10 cellular contexts compared by ENCODE assay signal in genomic region chr22:42396621-42397331, GRCh38. TPM values are rescaled to one million over a fixed set of nuclear protein-coding genes. Genes with fewer than 3 reads are reported as not detected.
DNase-seq lines count a peak whose midpoint lies in the region; ATAC-seq and TF ChIP-seq lines count a peak whose summit lies in the region.
"Had no signal": no experiment of that assay in that cellular context is flagged by ENCODE, and none has a peak within 500 bp of the region (broad histone marks: within the 10 kb centered on the region; RNA-seq: fewer than 3 reads in every experiment).

No MANE protein-coding gene starts in this region.

- POLR2A ChIA-PET in activated CD4-positive, alpha-beta T cell treated with anti-CD3 and anti-CD28 coated beads for 36 hours (lab: Charles Lee) = no interaction called here
- POLR2A ChIA-PET in CD4-positive, alpha-beta memory T cell (lab: Charles Lee; ENCODE audit: partially characterized antibody) = no interaction called here

- no peak overlapping the region for H3K27ac Mint-ChIP-seq in activated CD4-positive, alpha-beta T cell treated with anti-CD3 and anti-CD28 coated beads for 36 hours
- peak overlapping the region in 1 of 7 donors; percentile 15 for H3K27ac Mint-ChIP-seq in CD4-positive, alpha-beta memory T cell
- no peak overlapping the region for H3K27ac Mint-ChIP-seq in chondrocyte (ENCODE audit: unreplicated experiment)

- H3K9me3 ChIP-seq in Peyer's patch = no peaks in the 10 kb centered on the region
- H3K9me3 ChIP-seq in heart right ventricle = no peaks in the 10 kb centered on the region
- no peaks in the 10 kb centered on the region for H3K9me3 ChIP-seq in thoracic aorta
- H3K9me3 ChIP-seq in CD4-positive, alpha-beta memory T cell (ENCODE audit: control insufficient read depth in 1 of 2, low read length in 2 of 2) = no peaks in the 10 kb centered on the region

- 58 to 71% methylated on average over 24 of the region's 24 CpGs for WGBS in heart right ventricle, 2 donors

- peaks cover 0 to 14% (median 4%) of the 10 kb centered on the region in 4 donors for H3K4me1 ChIP-seq in Peyer's patch
- peaks cover 0 to 30% (median 0%) of the 10 kb centered on the region in 9 donors for H3K4me1 ChIP-seq in heart right ventricle
- H3K4me1 ChIP-seq in thoracic aorta (ENCODE audit: control insufficient read depth in 1 of 2, low read depth in 2 of 2) = no peaks in the 10 kb centered on the region
- H3K4me1 ChIP-seq in CD4-positive, alpha-beta memory T cell (ENCODE audit: insufficient read depth, low read length) = peaks cover 8% of the 10 kb centered on the region

- no peaks in the 10 kb centered on the region for H3K36me3 ChIP-seq in Peyer's patch
- no peaks in the 10 kb centered on the region for H3K36me3 ChIP-seq in heart right ventricle
- H3K36me3 ChIP-seq in thoracic aorta = no peaks in the 10 kb centered on the region
- no peaks in the 10 kb centered on the region for H3K36me3 ChIP-seq in CD4-positive, alpha-beta memory T cell (ENCODE audit: insufficient read depth, low read length)

- H3K4me3 Mint-ChIP-seq in activated CD4-positive, alpha-beta T cell treated with anti-CD3 and anti-CD28 coated beads for 36 hours = no peak overlapping the region
- peak overlapping the region in 3 of 8 donors; percentile 14 to 51 (median 46) for H3K4me3 Mint-ChIP-seq in CD4-positive, alpha-beta memory T cell
- no peak overlapping the region for H3K4me3 Mint-ChIP-seq in chondrocyte (ENCODE audit: unreplicated experiment)

- no peak for TF ChIP-seq POLR2A in Peyer's patch (IDR thresholded peaks at IDR 0.05)

- H3K4me3 ChIP-seq in Peyer's patch = peak overlapping the region in 2 of 4 donors; percentile 16 to 39
- no peak overlapping the region for H3K4me3 ChIP-seq in heart right ventricle
- H3K4me3 ChIP-seq in thoracic aorta = peak overlapping the region; percentile 25
- H3K4me3 ChIP-seq in CD4-positive, alpha-beta memory T cell (ENCODE audit: low read length in 2 of 2) = no peak overlapping the region

- no peaks in the 10 kb centered on the region for H3K4me1 Mint-ChIP-seq in activated CD4-positive, alpha-beta T cell treated with anti-CD3 and anti-CD28 coated beads for 36 hours
- peaks cover 8 to 19% (median 10%) of the 10 kb centered on the region in 4 donors for H3K4me1 Mint-ChIP-seq in CD4-positive, alpha-beta memory T cell
- no peaks in the 10 kb centered on the region for H3K4me1 Mint-ChIP-seq in chondrocyte (ENCODE audit: low read depth)

- peaks cover 5% of the 10 kb centered on the region for H3K27me3 Mint-ChIP-seq in activated CD4-positive, alpha-beta T cell treated with anti-CD3 and anti-CD28 coated beads for 36 hours
- H3K27me3 Mint-ChIP-seq in CD4-positive, alpha-beta memory T cell = peaks cover 0 to 3% of the 10 kb centered on the region in 2 donors
- peaks cover 16% of the 10 kb centered on the region for H3K27me3 Mint-ChIP-seq in chondrocyte (ENCODE audit: low read depth)

- no peaks in the 10 kb centered on the region for H3K36me3 Mint-ChIP-seq in activated CD4-positive, alpha-beta T cell treated with anti-CD3 and anti-CD28 coated beads for 36 hours (ENCODE audit: low read depth)
- no peaks in the 10 kb centered on the region for H3K36me3 Mint-ChIP-seq in CD4-positive, alpha-beta memory T cell
- no peaks in the 10 kb centered on the region for H3K36me3 Mint-ChIP-seq in chondrocyte (ENCODE audit: low read depth)

- H3K9me3 Mint-ChIP-seq in activated CD4-positive, alpha-beta T cell treated with anti-CD3 and anti-CD28 coated beads for 36 hours (ENCODE audit: low read depth) = no peaks in the 10 kb centered on the region
- H3K9me3 Mint-ChIP-seq in CD4-positive, alpha-beta memory T cell = no peaks in the 10 kb centered on the region
- H3K9me3 Mint-ChIP-seq in chondrocyte (ENCODE audit: low read depth) = no peaks in the 10 kb centered on the region

- CTCF ChIA-PET in activated CD4-positive, alpha-beta T cell treated with anti-CD3 and anti-CD28 coated beads for 36 hours (lab: Charles Lee) = interaction anchor here (0.7 to 1.1 kb wide), 2 partner anchors 41 to 56 kb away, joined by 3 read pairs; no protein-coding TSS in a partner anchor
- CTCF ChIA-PET in CD4-positive, alpha-beta memory T cell (lab: Charles Lee; ENCODE audit: partially characterized antibody) = no interaction called here

- ATAC-seq in activated CD4-positive, alpha-beta T cell treated with anti-CD3 and anti-CD28 coated beads for 36 hours = peak; percentile 70
- ATAC-seq in heart right ventricle (peak; percentile 30 to 74 (median 36)), thoracic aorta (ENCODE audit: insufficient number of reproducible peaks, low FRiP score, low read depth) (no peak), HG02763 (IDR thresholded peaks at IDR 0.05; ENCODE audit: unreplicated experiment) (no peak)

- H3K27ac ChIP-seq in Peyer's patch (peak overlapping the region; percentile 17 to 91 (median 56)), heart right ventricle (peak overlapping the region in 7 of 10 donors; percentile 25 to 91 (median 53)), thoracic aorta (peak overlapping the region in 1 of 2 donors; percentile 49)
- no peak overlapping the region for H3K27ac ChIP-seq in CD4-positive, alpha-beta memory T cell (ENCODE audit: low read depth, low read length)

- DNase-seq in activated CD4-positive, alpha-beta T cell treated with anti-CD3 and anti-CD28 coated beads for 36 hours = peak; percentile 39
- no peak for DNase-seq in activated CD4-positive, alpha-beta T cell treated with anti-CD3 and anti-CD28 coated beads, Interleukin-2, amount 50 U/mL, for 1 hour
- DNase-seq in Peyer's patch (peak in 2 of 3 donors; percentile 79), heart right ventricle (peak in 1 of 2 donors; percentile 13), thoracic aorta (ENCODE audit: low spot score) (no peak), chondrocyte (ENCODE audit: low spot score) (no peak)
- no peak for DNase-seq in CD4-positive, alpha-beta memory T cell
- DNase-seq: activated CD4-positive, alpha-beta T cell treated with anti-CD3 and anti-CD28 coated beads, Interleukin-2, amount 50 U/mL, for 48 hours; stimulated activated CD4-positive, alpha-beta T cell treated with anti-CD3 and anti-CD28 coated beads, Interleukin-12 subunit alpha, Interleukin-12 subunit beta, amount 100 ng/mL, for 4 hours had no signal

- H3K27me3 ChIP-seq in Peyer's patch (no peaks in the 10 kb centered on the region), heart right ventricle (peaks cover 0 to 6% (median 0%) of the 10 kb centered on the region in 7 donors), thoracic aorta (replicated peaks; ENCODE audit: insufficient read depth) (no peaks in the 10 kb centered on the region)
- no peaks in the 10 kb centered on the region for H3K27me3 ChIP-seq in CD4-positive, alpha-beta memory T cell (ENCODE audit: insufficient read depth, low read length)

- intact Hi-C loops in activated CD4-positive, alpha-beta T cell treated with anti-CD3 and anti-CD28 coated beads for 36 hours (cut with DNase I, micrococcal nuclease) = no loop called here
- intact Hi-C loops in heart right ventricle (cut with DNase I) = no loop called here
- intact Hi-C loops in CD4-positive, alpha-beta memory T cell (cut with micrococcal nuclease) = no loop called here

- TF ChIP-seq CTCF in Peyer's patch (IDR thresholded peaks at IDR 0.05) = peak in 2 of 6 experiments; percentile 44 to 45
- TF ChIP-seq CTCF in heart right ventricle (IDR thresholded peaks at IDR 0.05) = no peak
- no peak for TF ChIP-seq CTCF in thoracic aorta (IDR thresholded peaks at IDR 0.05)
- TF ChIP-seq CTCF in chondrocyte (IDR thresholded peaks at IDR 0.05) = no peak

RNA-seq across cellular contexts. Expression of gene NFAM1, which starts 35.4 kb away (rescaled TPM):
- total RNA-seq in activated CD4-positive, alpha-beta T cell treated with anti-CD3 and anti-CD28 coated beads for 36 hours = under 1 TPM; 0.11 to 0.21 TPM
- total RNA-seq in Peyer's patch (1 to 10 TPM in 2 of 4 donors, under 1 TPM in 2; 0.35 to 2.4 (median 1.0) TPM), heart right ventricle (1 to 10 TPM in 7 of 10 donors, under 1 TPM in 3; 0.45 to 6.4 (median 1.6) TPM), thoracic aorta (1 to 10 TPM; 4.1 to 4.4 TPM), chondrocyte (not detected in 3 replicates)
- under 1 TPM; 0.38 to 0.44 TPM for polyA plus RNA-seq in heart right ventricle
- under 1 TPM; 0.29 to 0.55 TPM for total RNA-seq in CD4-positive, alpha-beta memory T cell
- under 1 TPM in 1 of 2 donors, not detected in 1; 0.05 TPM for polyA plus RNA-seq in CD4-positive, alpha-beta memory T cell

Comparison
In these comparisons a context has a peak if more than half of its experiments do, and no peak if none do; other contexts are left out.
1. DNase-seq: peak in activated CD4-positive, alpha-beta T cell treated with anti-CD3 and anti-CD28 coated beads for 36 hours (single experiment) and Peyer's patch (2 of 3); none in activated CD4-positive, alpha-beta T cell treated with anti-CD3 and anti-CD28 coated beads, Interleukin-2, amount 50 U/mL, for 1 hour (single experiment), thoracic aorta (single experiment), CD4-positive, alpha-beta memory T cell (0 of 5) and chondrocyte (single experiment).
2. ATAC-seq: peak in activated CD4-positive, alpha-beta T cell treated with anti-CD3 and anti-CD28 coated beads for 36 hours (single experiment) and heart right ventricle (8 of 8); none in thoracic aorta (single experiment) and HG02763 (single experiment).